ENCODE assay signal across 8 cellular contexts in genomic region chr10:124703778-124704427, GRCh38. TPM values are rescaled to one million over a fixed set of nuclear protein-coding genes. Genes with fewer than 3 reads are reported as not detected.
A peak's percentile ranks its signal among the peaks of the same experiment; 100 is the strongest.
DNase-seq lines count a peak whose midpoint lies in the region; ATAC-seq and TF ChIP-seq lines count a peak whose summit lies in the region.

No MANE protein-coding gene starts in this region.

- no peak overlapping the region for H3K9ac ChIP-seq in parathyroid adenoma

- peak overlapping the region; percentile 90 for H3K27ac ChIP-seq in CD4-positive, alpha-beta memory T cell (ENCODE audit: low read depth, low read length)
- H3K27ac ChIP-seq in VCaP (peak overlapping the region; percentile 23; the same call in 1 of the 2 replicates), parathyroid adenoma (peak overlapping the region; percentile 100)

- peaks cover 21 to 53% of the 10 kb centered on the region in 2 donors for H3K36me3 Mint-ChIP-seq in CD4-positive, alpha-beta memory T cell
- no peaks in the 10 kb centered on the region for H3K36me3 Mint-ChIP-seq in glutamatergic neuron (ENCODE audit: unreplicated experiment)

- H3K9me3 ChIP-seq in CD4-positive, alpha-beta memory T cell (ENCODE audit: control insufficient read depth in 1 of 2, low read length in 2 of 2) = no peaks in the 10 kb centered on the region
- H3K9me3 ChIP-seq in parathyroid adenoma (ENCODE audit: control insufficient read depth, low read length) = no peaks in the 10 kb centered on the region

- H3K4me3 ChIP-seq in CD4-positive, alpha-beta memory T cell (ENCODE audit: low read length in 2 of 2) = no peak overlapping the region
- peak overlapping the region; percentile 29 for H3K4me3 ChIP-seq in parathyroid adenoma (ENCODE audit: low read depth, low read length)

- H3K9me3 Mint-ChIP-seq in CD4-positive, alpha-beta memory T cell = peaks cover 0 to 2% (median 0%) of the 10 kb centered on the region in 8 donors
- H3K9me3 Mint-ChIP-seq in glutamatergic neuron (ENCODE audit: unreplicated experiment) = peaks cover 9% of the 10 kb centered on the region

- peak overlapping the region in 7 of 8 donors; percentile 23 to 90 (median 58) for H3K4me3 Mint-ChIP-seq in CD4-positive, alpha-beta memory T cell
- no peak overlapping the region for H3K4me3 Mint-ChIP-seq in glutamatergic neuron (ENCODE audit: unreplicated experiment)

- no peak for ATAC-seq in HG02759 (IDR thresholded peaks at IDR 0.05; ENCODE audit: unreplicated experiment)
- ATAC-seq in HG03095 (IDR thresholded peaks at IDR 0.05; ENCODE audit: unreplicated experiment) = no peak
- ATAC-seq in HG03045 (IDR thresholded peaks at IDR 0.05; ENCODE audit: unreplicated experiment) = no peak

- peak overlapping the region; percentile 33 for H2AFZ ChIP-seq in parathyroid adenoma

- peaks cover 21% of the 10 kb centered on the region for H3K79me2 ChIP-seq in parathyroid adenoma

- DNase-seq in CD4-positive, alpha-beta memory T cell = peak in 1 of 5 donors; percentile 15
- DNase-seq in glutamatergic neuron (no peak), KG1 (lab: John Stamatoyannopoulos, UW) (no peak)

- peaks cover 100% of the 10 kb centered on the region for H3K4me1 ChIP-seq in CD4-positive, alpha-beta memory T cell (ENCODE audit: insufficient read depth, low read length)
- peaks cover 98% of the 10 kb centered on the region for H3K4me1 ChIP-seq in parathyroid adenoma

- intact Hi-C loops in CD4-positive, alpha-beta memory T cell (cut with micrococcal nuclease) = loop anchor here (2.0 kb wide), 1 partner anchor 15 kb away; no protein-coding TSS in a partner anchor

- H3K27me3 ChIP-seq in CD4-positive, alpha-beta memory T cell (ENCODE audit: insufficient read depth, low read length) = no peaks in the 10 kb centered on the region
- no peaks in the 10 kb centered on the region for H3K27me3 ChIP-seq in parathyroid adenoma (ENCODE audit: control insufficient read depth, insufficient read depth, low read length)

- CTCF ChIA-PET in CD4-positive, alpha-beta memory T cell (lab: Charles Lee; ENCODE audit: partially characterized antibody) = interaction anchor here (1.0 to 11.1 kb wide), 9 partner anchors 12 to 77 kb away, joined by 3 to 201 read pairs (median 7); no protein-coding TSS in a partner anchor

- H3K36me3 ChIP-seq in CD4-positive, alpha-beta memory T cell (ENCODE audit: insufficient read depth, low read length) = peaks cover 18% of the 10 kb centered on the region
- no peaks in the 10 kb centered on the region for H3K36me3 ChIP-seq in parathyroid adenoma (ENCODE audit: control insufficient read depth, insufficient read depth, low read length)

- POLR2A ChIA-PET in CD4-positive, alpha-beta memory T cell (lab: Charles Lee; ENCODE audit: partially characterized antibody) = interaction anchor here (0.7 to 15.3 kb wide), 11 partner anchors 7 to 55 kb away, joined by 3 to 544 read pairs (median 7); partner anchors contain the start of gene FAM53B

- H3K4me1 Mint-ChIP-seq in CD4-positive, alpha-beta memory T cell = peaks cover 72 to 100% (median 93%) of the 10 kb centered on the region in 4 donors
- peaks cover 46% of the 10 kb centered on the region for H3K4me1 Mint-ChIP-seq in glutamatergic neuron (ENCODE audit: low read depth, unreplicated experiment)

- no peaks in the 10 kb centered on the region for H3K27me3 Mint-ChIP-seq in CD4-positive, alpha-beta memory T cell
- peaks cover 2% of the 10 kb centered on the region for H3K27me3 Mint-ChIP-seq in glutamatergic neuron (ENCODE audit: unreplicated experiment)

- peak overlapping the region; percentile 95 to 99 (median 97) for H3K27ac Mint-ChIP-seq in CD4-positive, alpha-beta memory T cell
- peak overlapping the region; percentile 55 for H3K27ac Mint-ChIP-seq in glutamatergic neuron (ENCODE audit: unreplicated experiment)

- H3K4me2 ChIP-seq in parathyroid adenoma (ENCODE audit: low read length) = peak overlapping the region; percentile 62

- no peak for TF ChIP-seq CTCF in VCaP (conservative IDR thresholded peaks at IDR 0.05)
- no peak for TF ChIP-seq CTCF in glutamatergic neuron (IDR thresholded peaks at IDR 0.05; ENCODE audit: partially characterized antibody, unreplicated experiment)
- no peak for TF ChIP-seq CTCF in parathyroid adenoma (IDR thresholded peaks at IDR 0.05)

RNA-seq across cellular contexts. Expression of gene FAM53B, which starts 40.3 kb away (rescaled TPM):
- total RNA-seq in CD4-positive, alpha-beta memory T cell = 10 to 100 TPM; 57.3 to 60.7 TPM
- polyA plus RNA-seq in CD4-positive, alpha-beta memory T cell = 10 to 100 TPM in 1 of 2 donors, 1 to 10 TPM in 1; 7.3 to 42.5 TPM
- 30.5 TPM for total RNA-seq in glutamatergic neuron (ENCODE audit: unreplicated experiment)

Comparison
In these comparisons a context has a peak if more than half of its experiments do, and no peak if none do; other contexts are left out.
1. H3K27ac ChIP-seq: peak in every context shown above with its lines; median percentile 100 in parathyroid adenoma; 90 in CD4-positive, alpha-beta memory T cell; 23 in VCaP.